In genomic region chrX:118189628-118190027, GRCh38 we compare ENCODE assay signal across 16 cellular contexts.
DNase-seq lines count a peak whose midpoint lies in the region; ATAC-seq and TF ChIP-seq lines count a peak whose summit lies in the region.
"Had no signal": no experiment of that assay in that cellular context is flagged by ENCODE, and none has a peak within 500 bp of the region (broad histone marks: within the 10 kb centered on the region; RNA-seq: fewer than 3 reads in every experiment).

No MANE protein-coding gene starts in this region.

- H3K9me3 Mint-ChIP-seq in nephron = peaks cover 5% of the 10 kb centered on the region
- H3K9me3 Mint-ChIP-seq: activated T-cell treated with anti-CD3 and anti-CD28 coated beads, Interleukin-2, amount 50 U/mL, for 72 hours; CD14-positive monocyte had no signal

- no peaks in the 10 kb centered on the region for H3K36me3 Mint-ChIP-seq in nephron (ENCODE audit: low read depth)
- H3K36me3 Mint-ChIP-seq: CD14-positive monocyte had no signal

- ATAC-seq in HG02642 (IDR thresholded peaks at IDR 0.05; ENCODE audit: poor library complexity, unreplicated experiment) = no peak
- ATAC-seq: activated T-cell treated with anti-CD3 and anti-CD28 coated beads, Interleukin-2, amount 50 U/mL, for 72 hours had no signal

- peaks cover 21% of the 10 kb centered on the region for H3K4me1 Mint-ChIP-seq in nephron

- DNase-seq in NCI-H748 (lab: John Stamatoyannopoulos, UW; ENCODE audit: unreplicated experiment) (peak; percentile 28), NCI-H748 treated with DMSO at 0.1 percent for 48 hours (lab: John Stamatoyannopoulos, UW) (no peak), NCI-H2081 (lab: John Stamatoyannopoulos, UW) (peak; percentile 57 to 87), SHP77 treated with DMSO at 0.1 percent for 48 hours (lab: John Stamatoyannopoulos, UW) (peak; percentile 20), D341Med (ENCODE audit: low spot score) (no peak), CD1c-positive myeloid dendritic cell (ENCODE audit: extremely low spot score) (no peak)
- DNase-seq: activated CD4-positive, alpha-beta T cell treated with anti-CD3 and anti-CD28 coated beads, Interleukin-2, amount 50 U/mL, for 4 hours; activated T-cell treated with anti-CD3 and anti-CD28 coated beads, Interleukin-2, amount 50 U/mL, for 72 hours; islet precursor cell; MG63; NCI-H226; SW 1271; uterus had no signal

- TF ChIP-seq CTCF in nephron (IDR thresholded peaks at IDR 0.05; ENCODE audit: unreplicated experiment in 3 of 3) = no peak

- H3K4me3 Mint-ChIP-seq in nephron = no peak overlapping the region
- H3K4me3 Mint-ChIP-seq: activated T-cell treated with anti-CD3 and anti-CD28 coated beads, Interleukin-2, amount 50 U/mL, for 72 hours; CD14-positive monocyte had no signal

- peak overlapping the region in 2 of 3 experiments; percentile 15 to 62 for H3K27ac Mint-ChIP-seq in nephron
- H3K27ac Mint-ChIP-seq: activated T-cell treated with anti-CD3 and anti-CD28 coated beads, Interleukin-2, amount 50 U/mL, for 72 hours; CD14-positive monocyte had no signal

- H3K27me3 Mint-ChIP-seq in nephron (ENCODE audit: low read depth) = no peaks in the 10 kb centered on the region

Comparison
In these comparisons a context has a peak if more than half of its experiments do, and no peak if none do; other contexts are left out.
1. DNase-seq: peak in NCI-H748 (single experiment), NCI-H2081 (2 of 2) and SHP77 treated with DMSO at 0.1 percent for 48 hours (single experiment); none in NCI-H748 treated with DMSO at 0.1 percent for 48 hours (single experiment), D341Med (single experiment) and CD1c-positive myeloid dendritic cell (single experiment).